2 cellular contexts compared by ENCODE assay signal in genomic region chr11:69468911-69469885, GRCh38.
TF ChIP-seq lines count a peak whose summit lies in the region.

No MANE protein-coding gene starts in this region.

TF ChIP-seq in IMR-90, 13 proteins besides CTCF, POLR2A, EP300 and RAD21 (continued from another document):
- TF ChIP-seq USF2 (IDR thresholded peaks at IDR 0.05; ENCODE audit: low read depth, low read length) (no peak), MAFK (IDR thresholded peaks at IDR 0.05; ENCODE audit: low read depth, low read length) (no peak), ELK1 (IDR thresholded peaks at IDR 0.05; ENCODE audit: borderline replicate concordance, low read depth, low read length) (no peak), NFE2L2 (IDR thresholded peaks at IDR 0.05; ENCODE audit: low read depth, low read length) (no peak), SMC3 (IDR thresholded peaks at IDR 0.05; ENCODE audit: low read depth, low read length) (no peak), MAZ (IDR thresholded peaks at IDR 0.05; ENCODE audit: borderline replicate concordance, low read depth, low read length) (no peak)

TF ChIP-seq in liver, 16 proteins besides CTCF, POLR2A, EP300 and RAD21 (continued from another document):
- TF ChIP-seq REST (IDR thresholded peaks at IDR 0.05) (peak; percentile 46), ZBTB33 (IDR thresholded peaks at IDR 0.05) (peak; percentile 72), SP1 (IDR thresholded peaks at IDR 0.05) (peak; percentile 70)
